5 cellular contexts compared by ENCODE assay signal in genomic region chr14:34228663-34229001, GRCh38.
"Had no signal": no experiment of that assay in that cellular context is flagged by ENCODE, and none has a peak within 500 bp of the region (broad histone marks: within the 10 kb centered on the region; RNA-seq: fewer than 3 reads in every experiment).

No MANE protein-coding gene starts in this region.

- H3K9me3 ChIP-seq: left lung, spleen had no signal

- H3K4me3 ChIP-seq: left lung, lung, spleen had no signal

- H3K36me3 ChIP-seq: cardiac muscle cell, left lung, spleen had no signal

- H3K27ac ChIP-seq: cardiac muscle cell, epithelial cell of prostate, left lung, spleen had no signal

- DNase-seq: spleen had no signal
